1 cellular context compared by ENCODE assay signal in the genomic region with DNA sequence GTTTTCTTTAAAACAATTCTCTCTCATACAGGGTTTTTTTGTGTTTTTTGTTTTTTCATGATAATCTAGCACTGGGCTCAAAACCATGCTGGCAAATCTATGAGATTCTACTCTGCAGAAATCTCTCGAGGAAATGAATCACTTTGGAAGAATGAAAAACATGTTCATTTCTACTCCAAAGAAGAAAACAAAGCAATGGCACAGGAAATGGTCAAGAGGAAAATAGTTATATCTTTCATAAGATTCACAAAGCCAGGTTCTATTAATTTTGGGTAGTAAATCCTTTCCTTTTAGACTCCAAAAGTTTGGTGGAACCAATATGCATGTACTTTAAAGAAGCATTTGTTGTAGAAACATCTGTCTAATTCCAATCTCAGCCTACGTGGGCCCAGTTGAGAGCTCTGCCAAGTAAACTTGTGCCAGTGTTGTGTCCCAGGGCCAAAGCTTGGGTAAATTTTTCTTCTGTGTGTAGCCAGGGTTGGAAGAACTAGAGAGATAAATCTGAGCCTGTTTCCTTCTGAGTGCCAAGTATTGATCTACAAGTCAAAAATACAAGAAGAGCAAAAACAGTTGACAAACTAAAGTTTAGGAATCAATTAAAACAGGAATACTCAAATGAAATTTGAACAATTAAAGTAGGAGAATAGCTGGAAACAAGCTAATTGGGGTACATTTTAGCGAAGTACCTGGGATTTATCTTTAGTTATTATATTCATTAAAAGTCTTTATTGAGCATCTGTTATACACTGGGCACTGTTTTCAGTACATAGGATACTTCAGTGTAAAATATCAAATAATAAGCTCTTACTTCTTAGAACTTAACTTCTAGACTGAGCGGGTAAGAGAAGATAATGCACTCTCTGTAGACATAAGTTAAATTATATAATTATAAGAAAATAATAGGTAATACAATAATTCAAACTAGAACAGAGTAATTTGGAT.
TF ChIP-seq lines count a peak whose summit lies in the region.

No MANE protein-coding gene starts in this region.

TF ChIP-seq in HepG2, 621 proteins besides CTCF, POLR2A, EP300 and RAD21 (continued from another document):
- TF ChIP-seq, protein P1, sequence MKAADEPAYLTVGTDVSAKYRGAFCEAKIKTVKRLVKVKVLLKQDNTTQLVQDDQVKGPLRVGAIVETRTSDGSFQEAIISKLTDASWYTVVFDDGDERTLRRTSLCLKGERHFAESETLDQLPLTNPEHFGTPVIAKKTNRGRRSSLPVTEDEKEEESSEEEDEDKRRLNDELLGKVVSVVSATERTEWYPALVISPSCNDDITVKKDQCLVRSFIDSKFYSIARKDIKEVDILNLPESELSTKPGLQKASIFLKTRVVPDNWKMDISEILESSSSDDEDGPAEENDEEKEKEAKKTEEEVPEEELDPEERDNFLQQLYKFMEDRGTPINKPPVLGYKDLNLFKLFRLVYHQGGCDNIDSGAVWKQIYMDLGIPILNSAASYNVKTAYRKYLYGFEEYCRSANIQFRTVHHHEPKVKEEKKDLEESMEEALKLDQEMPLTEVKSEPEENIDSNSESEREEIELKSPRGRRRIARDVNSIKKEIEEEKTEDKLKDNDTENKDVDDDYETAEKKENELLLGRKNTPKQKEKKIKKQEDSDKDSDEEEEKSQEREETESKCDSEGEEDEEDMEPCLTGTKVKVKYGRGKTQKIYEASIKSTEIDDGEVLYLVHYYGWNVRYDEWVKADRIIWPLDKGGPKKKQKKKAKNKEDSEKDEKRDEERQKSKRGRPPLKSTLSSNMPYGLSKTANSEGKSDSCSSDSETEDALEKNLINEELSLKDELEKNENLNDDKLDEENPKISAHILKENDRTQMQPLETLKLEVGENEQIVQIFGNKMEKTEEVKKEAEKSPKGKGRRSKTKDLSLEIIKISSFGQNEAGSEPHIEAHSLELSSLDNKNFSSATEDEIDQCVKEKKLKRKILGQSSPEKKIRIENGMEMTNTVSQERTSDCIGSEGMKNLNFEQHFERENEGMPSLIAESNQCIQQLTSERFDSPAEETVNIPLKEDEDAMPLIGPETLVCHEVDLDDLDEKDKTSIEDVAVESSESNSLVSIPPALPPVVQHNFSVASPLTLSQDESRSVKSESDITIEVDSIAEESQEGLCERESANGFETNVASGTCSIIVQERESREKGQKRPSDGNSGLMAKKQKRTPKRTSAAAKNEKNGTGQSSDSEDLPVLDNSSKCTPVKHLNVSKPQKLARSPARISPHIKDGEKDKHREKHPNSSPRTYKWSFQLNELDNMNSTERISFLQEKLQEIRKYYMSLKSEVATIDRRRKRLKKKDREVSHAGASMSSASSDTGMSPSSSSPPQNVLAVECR (CRISPR knock-in tag; IDR thresholded peaks at IDR 0.05; ENCODE audit: borderline replicate concordance) = no peak
- no peak for TF ChIP-seq HDAC2 (CRISPR knock-in tag; IDR thresholded peaks at IDR 0.05)
- TF ChIP-seq, protein P2, sequence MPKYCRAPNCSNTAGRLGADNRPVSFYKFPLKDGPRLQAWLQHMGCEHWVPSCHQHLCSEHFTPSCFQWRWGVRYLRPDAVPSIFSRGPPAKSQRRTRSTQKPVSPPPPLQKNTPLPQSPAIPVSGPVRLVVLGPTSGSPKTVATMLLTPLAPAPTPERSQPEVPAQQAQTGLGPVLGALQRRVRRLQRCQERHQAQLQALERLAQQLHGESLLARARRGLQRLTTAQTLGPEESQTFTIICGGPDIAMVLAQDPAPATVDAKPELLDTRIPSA (CRISPR knock-in tag; IDR thresholded peaks at IDR 0.05; ENCODE audit: borderline replicate concordance) = no peak
- TF ChIP-seq, protein P3, sequence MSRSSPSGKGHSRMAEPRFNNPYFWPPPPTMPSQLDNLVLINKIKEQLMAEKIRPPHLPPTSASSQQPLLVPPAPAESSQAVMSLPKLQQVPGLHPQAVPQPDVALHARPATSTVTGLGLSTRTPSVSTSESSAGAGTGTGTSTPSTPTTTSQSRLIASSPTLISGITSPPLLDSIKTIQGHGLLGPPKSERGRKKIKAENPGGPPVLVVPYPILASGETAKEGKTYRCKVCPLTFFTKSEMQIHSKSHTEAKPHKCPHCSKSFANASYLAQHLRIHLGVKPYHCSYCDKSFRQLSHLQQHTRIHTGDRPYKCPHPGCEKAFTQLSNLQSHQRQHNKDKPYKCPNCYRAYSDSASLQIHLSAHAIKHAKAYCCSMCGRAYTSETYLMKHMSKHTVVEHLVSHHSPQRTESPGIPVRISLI (CRISPR knock-in tag; IDR thresholded peaks at IDR 0.05; ENCODE audit: borderline replicate concordance) = no peak
- TF ChIP-seq, protein P4, sequence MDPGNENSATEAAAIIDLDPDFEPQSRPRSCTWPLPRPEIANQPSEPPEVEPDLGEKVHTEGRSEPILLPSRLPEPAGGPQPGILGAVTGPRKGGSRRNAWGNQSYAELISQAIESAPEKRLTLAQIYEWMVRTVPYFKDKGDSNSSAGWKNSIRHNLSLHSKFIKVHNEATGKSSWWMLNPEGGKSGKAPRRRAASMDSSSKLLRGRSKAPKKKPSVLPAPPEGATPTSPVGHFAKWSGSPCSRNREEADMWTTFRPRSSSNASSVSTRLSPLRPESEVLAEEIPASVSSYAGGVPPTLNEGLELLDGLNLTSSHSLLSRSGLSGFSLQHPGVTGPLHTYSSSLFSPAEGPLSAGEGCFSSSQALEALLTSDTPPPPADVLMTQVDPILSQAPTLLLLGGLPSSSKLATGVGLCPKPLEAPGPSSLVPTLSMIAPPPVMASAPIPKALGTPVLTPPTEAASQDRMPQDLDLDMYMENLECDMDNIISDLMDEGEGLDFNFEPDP (CRISPR knock-in tag; conservative IDR thresholded peaks at IDR 0.05) = no peak
- TF ChIP-seq LCORL (IDR thresholded peaks at IDR 0.05) = no peak
- TF ChIP-seq LCORL (CRISPR knock-in tag; IDR thresholded peaks at IDR 0.05) = no peak
TF ChIP-seq in HepG2: peak in this region for 0.
